Comparison of ENCODE assay signal across 25 cellular contexts in genomic region chr1:79726911-79727310, GRCh38.
"Had no signal": no experiment of that assay in that cellular context is flagged by ENCODE, and none has a peak within 500 bp of the region (broad histone marks: within the 10 kb centered on the region; RNA-seq: fewer than 3 reads in every experiment).

No MANE protein-coding gene starts in this region.

- H3K36me3 ChIP-seq: adrenal gland, gastrocnemius medialis, upper lobe of left lung had no signal

- H3K9me3 Mint-ChIP-seq: activated naive CD4-positive, alpha-beta T cell treated with anti-CD3 and anti-CD28 coated beads, Interleukin-2, amount 50 U/mL, for 24 hours had no signal

- H3K27me3 ChIP-seq: adrenal gland, gastrocnemius medialis, testis, upper lobe of left lung had no signal

- DNase-seq: activated CD4-positive, alpha-beta T cell treated with anti-CD3 and anti-CD28 coated beads, Interleukin-2, amount 50 U/mL, for 1 hour; activated CD8-positive, alpha-beta T cell treated with anti-CD3 and anti-CD28 coated beads, Interleukin-2, amount 10 ng/mL, durations not matched to agents 7 days and 5 days; activated gamma-delta T cell treated with Interleukin-2 at 50 U/mL for 16 hours; activated T-cell treated with anti-CD3 and anti-CD28 coated beads, Interleukin-2, amount 50 U/mL, for 1 hour; adrenal gland; effector CD8-positive, alpha-beta T cell; erythroblast; gastrocnemius medialis; head of caudate nucleus; kidney; naive thymus-derived CD4-positive, alpha-beta T cell; stimulated activated CD4-positive, alpha-beta T cell treated with anti-CD3 and anti-CD28 coated beads, Interleukin-2, amount 100 ng/mL, for 48 hours; stimulated activated CD8-positive, alpha-beta memory T cell treated with anti-CD3 and anti-CD28 coated beads, Interleukin-4, amount 100 ng/mL, for 48 hours; stimulated activated naive B cell treated with anti-CD40 and anti-IgM and Interleukin-4, amounts not matched to agents 10 μg/mL and 1 μg/mL and 100 μg/mL, for 72 hours; T-cell; upper lobe of left lung had no signal

- ATAC-seq: activated CD4-positive, CD25-positive, alpha-beta regulatory T cell treated with anti-CD3 and anti-CD28 coated beads, Interleukin-2, amount 50 U/mL, for 24 hours; activated CD8-positive, alpha-beta T cell treated with anti-CD3 and anti-CD28 coated beads, Interleukin-2, amount 10 ng/mL, durations not matched to agents 7 days and 5 days; gastrocnemius medialis; left lobe of liver; naive thymus-derived CD4-positive, alpha-beta T cell; sciatic nerve; stimulated activated naive B cell treated with anti-CD40 and anti-IgM and Interleukin-4, amounts not matched to agents 10 μg/mL and 1 μg/mL and 100 μg/mL, for 72 hours; T-cell had no signal

- H3K4me3 Mint-ChIP-seq: activated CD8-positive, alpha-beta T cell treated with anti-CD3 and anti-CD28 coated beads, Interleukin-2, amount 10 ng/mL, durations not matched to agents 7 days and 5 days; activated naive CD4-positive, alpha-beta T cell treated with anti-CD3 and anti-CD28 coated beads, Interleukin-2, amount 50 U/mL, for 24 hours; dendritic cell treated with granulocyte-macrophage colony-stimulating factor and Interleukin-4, amounts not matched to agents 40 ng/mL and 50 ng/mL, for 4 days; naive thymus-derived CD4-positive, alpha-beta T cell; stimulated activated naive B cell treated with anti-CD40 and anti-IgM and Interleukin-4, amounts not matched to agents 10 μg/mL and 1 μg/mL and 100 μg/mL, for 72 hours; T-cell; T-helper 2 cell treated with Interferon-gamma antibody and Interleukin-4, amounts not matched to agents 5 μg/mL and 100 μg/mL, for 36 hours had no signal

- H3K4me3 ChIP-seq: adrenal gland, gastrocnemius medialis, lung, testis, upper lobe of left lung had no signal

- H3K4me1 Mint-ChIP-seq: activated naive CD4-positive, alpha-beta T cell treated with anti-CD3 and anti-CD28 coated beads, Interleukin-2, amount 50 U/mL, for 24 hours; naive thymus-derived CD4-positive, alpha-beta T cell; stimulated activated naive B cell treated with anti-CD40 and anti-IgM and Interleukin-4, amounts not matched to agents 10 μg/mL and 1 μg/mL and 100 μg/mL, for 72 hours; T-cell had no signal

- H3K27ac Mint-ChIP-seq: activated CD8-positive, alpha-beta T cell treated with anti-CD3 and anti-CD28 coated beads, Interleukin-2, amount 10 ng/mL, durations not matched to agents 7 days and 5 days; activated naive CD4-positive, alpha-beta T cell treated with anti-CD3 and anti-CD28 coated beads, Interleukin-2, amount 50 U/mL, for 24 hours; dendritic cell treated with granulocyte-macrophage colony-stimulating factor and Interleukin-4, amounts not matched to agents 40 ng/mL and 50 ng/mL, for 4 days; naive thymus-derived CD4-positive, alpha-beta T cell; stimulated activated naive B cell treated with anti-CD40 and anti-IgM and Interleukin-4, amounts not matched to agents 10 μg/mL and 1 μg/mL and 100 μg/mL, for 72 hours; T-cell; T-helper 2 cell treated with Interferon-gamma antibody and Interleukin-4, amounts not matched to agents 5 μg/mL and 100 μg/mL, for 36 hours had no signal

- H3K9me3 ChIP-seq: adrenal gland, gastrocnemius medialis, testis, upper lobe of left lung had no signal

- H3K36me3 Mint-ChIP-seq: activated naive CD4-positive, alpha-beta T cell treated with anti-CD3 and anti-CD28 coated beads, Interleukin-2, amount 50 U/mL, for 24 hours; naive thymus-derived CD4-positive, alpha-beta T cell; stimulated activated naive B cell treated with anti-CD40 and anti-IgM and Interleukin-4, amounts not matched to agents 10 μg/mL and 1 μg/mL and 100 μg/mL, for 72 hours; T-cell had no signal

- H3K27me3 Mint-ChIP-seq: activated naive CD4-positive, alpha-beta T cell treated with anti-CD3 and anti-CD28 coated beads, Interleukin-2, amount 50 U/mL, for 24 hours; dendritic cell treated with granulocyte-macrophage colony-stimulating factor and Interleukin-4, amounts not matched to agents 40 ng/mL and 50 ng/mL, for 4 days; naive thymus-derived CD4-positive, alpha-beta T cell; stimulated activated naive B cell treated with anti-CD40 and anti-IgM and Interleukin-4, amounts not matched to agents 10 μg/mL and 1 μg/mL and 100 μg/mL, for 72 hours; T-cell had no signal

- H3K27ac ChIP-seq: adrenal gland, gastrocnemius medialis, testis, upper lobe of left lung, VCaP had no signal

- H3K4me1 ChIP-seq: adrenal gland, gastrocnemius medialis, testis, upper lobe of left lung had no signal
